Comparison of ENCODE assay signal across 8 cellular contexts in the genomic region with DNA sequence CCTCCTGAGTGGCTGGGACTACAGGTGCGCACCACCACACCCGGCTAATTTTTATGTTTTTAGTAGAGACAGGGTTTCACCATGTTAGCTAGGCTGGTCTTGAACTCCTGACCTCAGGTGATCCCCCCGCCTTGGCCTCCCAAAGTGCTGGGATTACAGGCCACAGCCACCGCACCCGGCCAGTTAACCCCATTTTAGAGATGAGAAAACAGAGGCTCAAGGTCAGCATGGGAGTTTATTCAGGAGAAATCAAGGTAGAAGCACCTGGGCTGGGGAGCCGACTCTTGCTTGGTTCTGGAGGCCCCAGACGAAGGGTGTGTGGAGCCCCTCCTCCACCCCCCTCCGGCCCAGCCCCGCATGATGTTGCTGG. TPM values are rescaled to one million over a fixed set of nuclear protein-coding genes. Genes with fewer than 3 reads are reported as not detected.
DNase-seq lines count a peak whose midpoint lies in the region; ATAC-seq and TF ChIP-seq lines count a peak whose summit lies in the region.
"Not testable (repeated sequence)": the region's sequence is repeated elsewhere in the genome, so short reads cannot be mapped to it uniquely, and the experiment has no call there.

No MANE protein-coding gene starts in this region.

- in situ Hi-C loops in astrocyte of the cerebellum (cut with HindIII; ENCODE audit: low sequenced_read_pairs); gastrocnemius medialis (cut with MboI; ENCODE audit: low sequenced_read_pairs in 4 of 4): not testable (repeated sequence)

- not testable (repeated sequence) for DNase-seq in Peyer's patch; activated CD8-positive, alpha-beta memory T cell treated with anti-CD3 and anti-CD28 coated beads, Interleukin-2, amount 10 ng/mL, durations not matched to agents 7 days and 5 days; astrocyte of the cerebellum (ENCODE audit: low read depth); esophagus muscularis mucosa (ENCODE audit: extremely low spot score); gastrocnemius medialis; upper lobe of right lung

- H3K9me3 ChIP-seq in Peyer's patch; esophagus muscularis mucosa; mucosa of rectum (ENCODE audit: control insufficient read depth in 2 of 2, low read length in 2 of 2); gastrocnemius medialis; upper lobe of right lung: not testable (repeated sequence)

- not testable (repeated sequence) for H3K9ac ChIP-seq in mucosa of rectum (ENCODE audit: low read depth in 1 of 2, low read length in 2 of 2)

- not testable (repeated sequence) for TF ChIP-seq EP300 in esophagus muscularis mucosa (IDR thresholded peaks at IDR 0.05)

- not testable (repeated sequence) for H3K9me3 Mint-ChIP-seq in activated CD8-positive, alpha-beta memory T cell treated with anti-CD3 and anti-CD28 coated beads, Interleukin-2, amount 10 ng/mL, durations not matched to agents 7 days and 5 days (ENCODE audit: low read depth)

- intact Hi-C loops in esophagus muscularis mucosa (cut with DNase I); upper lobe of right lung (cut with DNase I): not testable (repeated sequence)
- intact Hi-C loops in gastrocnemius medialis (cut with DNase I; ENCODE audit: low total_unique reads): loop anchor here (2.0 kb wide), 1 partner anchor 24 kb away; a partner anchor contains a TSS

- not testable (repeated sequence) for TF ChIP-seq CTCF in Peyer's patch (IDR thresholded peaks at IDR 0.05); astrocyte of the cerebellum (IDR thresholded peaks at IDR 0.05; ENCODE audit: low read depth, low read length, missing control alignments); esophagus muscularis mucosa (IDR thresholded peaks at IDR 0.05); gastrocnemius medialis (IDR thresholded peaks at IDR 0.05 in 4 of 5, conservative IDR thresholded peaks at IDR 0.05 in 1 of 5); upper lobe of right lung (IDR thresholded peaks at IDR 0.05)

- peak overlapping the region; percentile 81 for H3K4me3 Mint-ChIP-seq in activated CD8-positive, alpha-beta memory T cell treated with anti-CD3 and anti-CD28 coated beads, Interleukin-2, amount 10 ng/mL, durations not matched to agents 7 days and 5 days

- H3K36me3 ChIP-seq in Peyer's patch: peaks cover 0 to 33% (median 0%) of the 10 kb centered on the region in 3 donors
- peaks cover 27 to 67% (median 63%) of the 10 kb centered on the region in 4 donors for H3K36me3 ChIP-seq in esophagus muscularis mucosa
- peaks cover 26% of the 10 kb centered on the region in 2 donors for H3K36me3 ChIP-seq in mucosa of rectum (ENCODE audit: control insufficient read depth in 2 of 2, insufficient read depth in 2 of 2, low read length in 2 of 2)
- H3K36me3 ChIP-seq in gastrocnemius medialis: peaks cover 0 to 29% of the 10 kb centered on the region in 2 donors
- H3K36me3 ChIP-seq in upper lobe of right lung: peaks cover 49% of the 10 kb centered on the region

- not testable (repeated sequence) for H3K27me3 Mint-ChIP-seq in activated CD8-positive, alpha-beta memory T cell treated with anti-CD3 and anti-CD28 coated beads, Interleukin-2, amount 10 ng/mL, durations not matched to agents 7 days and 5 days

- H3K4me3 ChIP-seq in GM08714 (ENCODE audit: low read length) (peak overlapping the region; percentile 88; the same call in 1 of the 2 replicates), Peyer's patch (peak overlapping the region; percentile 52 to 89 (median 78)), astrocyte of the cerebellum (ENCODE audit: low read depth, low read length) (peak overlapping the region; percentile 74), esophagus muscularis mucosa (peak overlapping the region; percentile 79 to 87 (median 84)), mucosa of rectum (ENCODE audit: low read length in 2 of 2) (peak overlapping the region in 1 of 2 donors; percentile 11), gastrocnemius medialis (peak overlapping the region in 2 of 4 donors; percentile 70 to 71), upper lobe of right lung (peak overlapping the region; percentile 76)

- H3K4me1 Mint-ChIP-seq in activated CD8-positive, alpha-beta memory T cell treated with anti-CD3 and anti-CD28 coated beads, Interleukin-2, amount 10 ng/mL, durations not matched to agents 7 days and 5 days: peaks cover 56% of the 10 kb centered on the region

- not testable (repeated sequence) for TF ChIP-seq POLR2A in Peyer's patch (IDR thresholded peaks at IDR 0.05); esophagus muscularis mucosa (IDR thresholded peaks at IDR 0.05; ENCODE audit: low read depth); gastrocnemius medialis (IDR thresholded peaks at IDR 0.05)

- H3K27ac Mint-ChIP-seq in activated CD8-positive, alpha-beta memory T cell treated with anti-CD3 and anti-CD28 coated beads, Interleukin-2, amount 10 ng/mL, durations not matched to agents 7 days and 5 days: peak overlapping the region; percentile 95

- CTCF ChIA-PET in activated CD8-positive, alpha-beta memory T cell treated with anti-CD3 and anti-CD28 coated beads, Interleukin-2, amount 10 ng/mL, durations not matched to agents 7 days and 5 days (lab: Charles Lee): interaction anchor here (0.9 to 8.2 kb wide), 14 partner anchors 13 to 251 kb away, joined by 3 to 35 read pairs (median 6); a partner anchor contains a TSS

- H3K27me3 ChIP-seq in Peyer's patch; esophagus muscularis mucosa; mucosa of rectum (ENCODE audit: control insufficient read depth in 2 of 2, insufficient read depth in 2 of 2, low read length in 2 of 2); gastrocnemius medialis; upper lobe of right lung: not testable (repeated sequence)

- peaks cover 33% of the 10 kb centered on the region for H3K36me3 Mint-ChIP-seq in activated CD8-positive, alpha-beta memory T cell treated with anti-CD3 and anti-CD28 coated beads, Interleukin-2, amount 10 ng/mL, durations not matched to agents 7 days and 5 days

- ATAC-seq in activated CD8-positive, alpha-beta memory T cell treated with anti-CD3 and anti-CD28 coated beads, Interleukin-2, amount 10 ng/mL, durations not matched to agents 7 days and 5 days; gastrocnemius medialis; upper lobe of right lung: not testable (repeated sequence)

- peaks cover 0 to 36% (median 22%) of the 10 kb centered on the region in 4 donors for H3K4me1 ChIP-seq in Peyer's patch
- peaks cover 42 to 65% (median 59%) of the 10 kb centered on the region in 4 donors for H3K4me1 ChIP-seq in esophagus muscularis mucosa
- H3K4me1 ChIP-seq in mucosa of rectum (ENCODE audit: control insufficient read depth in 2 of 2, insufficient read depth in 2 of 2, low read length in 2 of 2): peaks cover 21 to 24% of the 10 kb centered on the region in 2 donors
- H3K4me1 ChIP-seq in gastrocnemius medialis: peaks cover 17 to 20% of the 10 kb centered on the region in 2 donors
- peaks cover 36% of the 10 kb centered on the region for H3K4me1 ChIP-seq in upper lobe of right lung

- 92% methylated on average over 8 of the region's 9 CpGs for WGBS in esophagus muscularis mucosa

- H3K27ac ChIP-seq in Peyer's patch (peak overlapping the region; percentile 88 to 95 (median 94)), esophagus muscularis mucosa (replicated peaks in 1 of 4) (peak overlapping the region; percentile 83 to 93 (median 88)), mucosa of rectum (ENCODE audit: low read depth in 2 of 2, low read length in 2 of 2) (peak overlapping the region; percentile 56 to 93), gastrocnemius medialis (peak overlapping the region; percentile 75 to 84 (median 82)), upper lobe of right lung (peak overlapping the region; percentile 85)

RNA-seq across cellular contexts. Expression of a gene that starts 1.3 kb away (rescaled TPM):
- total RNA-seq in Peyer's patch (10 to 100 TPM; 18.0 to 48.7 (median 24.7) TPM), esophagus muscularis mucosa (10 to 100 TPM; 40.7 to 56.3 (median 45.8) TPM), gastrocnemius medialis (10 to 100 TPM in 2 of 4 donors, 1 to 10 TPM in 2; 6.7 to 10.9 (median 10.0) TPM), upper lobe of right lung (86.5 TPM)
- 100 to 1,000 TPM; 188 to 267 TPM for total RNA-seq in activated CD8-positive, alpha-beta memory T cell treated with anti-CD3 and anti-CD28 coated beads, Interleukin-2, amount 10 ng/mL, durations not matched to agents 7 days and 5 days

RNA-seq across cellular contexts. Expression of a gene that starts 23.5 kb away (rescaled TPM):
- 10 to 100 TPM; 46.6 to 86.9 (median 59.7) TPM for total RNA-seq in Peyer's patch
- total RNA-seq in activated CD8-positive, alpha-beta memory T cell treated with anti-CD3 and anti-CD28 coated beads, Interleukin-2, amount 10 ng/mL, durations not matched to agents 7 days and 5 days: 10 to 100 TPM; 81.3 to 82.0 TPM
- 10 to 100 TPM; 51.5 to 84.6 (median 82.1) TPM for total RNA-seq in esophagus muscularis mucosa
- 10 to 100 TPM; 39.7 to 68.3 (median 56.3) TPM for total RNA-seq in gastrocnemius medialis
- 68.2 TPM for total RNA-seq in upper lobe of right lung

RNA-seq across cellular contexts. Expression of a gene that starts 23.6 kb away (rescaled TPM):
- 100 to 1,000 TPM in 1 of 4 donors, 10 to 100 TPM in 3; 60.2 to 106 (median 81.3) TPM for total RNA-seq in Peyer's patch
- total RNA-seq in activated CD8-positive, alpha-beta memory T cell treated with anti-CD3 and anti-CD28 coated beads, Interleukin-2, amount 10 ng/mL, durations not matched to agents 7 days and 5 days: 10 to 100 TPM; 54.9 to 57.1 TPM
- total RNA-seq in esophagus muscularis mucosa: 10 to 100 TPM; 21.4 to 43.1 (median 27.1) TPM
- total RNA-seq in gastrocnemius medialis: 10 to 100 TPM in 3 of 4 donors, 1 to 10 TPM in 1; 7.6 to 15.6 (median 13.1) TPM
- total RNA-seq in upper lobe of right lung: 34.0 TPM

RNA-seq across cellular contexts. Expression of a gene that starts 25.2 kb away (rescaled TPM):
- total RNA-seq in Peyer's patch: 100 to 1,000 TPM; 106 to 209 (median 150) TPM
- total RNA-seq in activated CD8-positive, alpha-beta memory T cell treated with anti-CD3 and anti-CD28 coated beads, Interleukin-2, amount 10 ng/mL, durations not matched to agents 7 days and 5 days: 10 to 100 TPM; 71.0 to 73.3 TPM
- total RNA-seq in esophagus muscularis mucosa: 10 to 100 TPM; 29.9 to 41.7 (median 37.6) TPM
- 10 to 100 TPM in 3 of 4 donors, 1 to 10 TPM in 1; 10.0 to 13.8 (median 11.1) TPM for total RNA-seq in gastrocnemius medialis
- total RNA-seq in upper lobe of right lung: 106 TPM

RNA-seq across cellular contexts. Expression of a gene that starts 43.6 kb away (rescaled TPM):
- total RNA-seq in Peyer's patch (1 to 10 TPM in 3 of 4 donors, not detected in 1; 1.5 to 3.5 (median 2.5) TPM), esophagus muscularis mucosa (1 to 10 TPM in 3 of 4 donors, under 1 TPM in 1; 0.99 to 1.2 (median 1.2) TPM), gastrocnemius medialis (10 to 100 TPM in 1 of 4 donors, under 1 TPM in 1, not detected in 2; 0.39 to 18.6 TPM), upper lobe of right lung (1.3 TPM)
- total RNA-seq in activated CD8-positive, alpha-beta memory T cell treated with anti-CD3 and anti-CD28 coated beads, Interleukin-2, amount 10 ng/mL, durations not matched to agents 7 days and 5 days: 1 to 10 TPM in 1 of 2 experiments, under 1 TPM in 1; 0.80 to 1.1 TPM
